Comparison of ENCODE assay signal across 27 cellular contexts in the genomic region with DNA sequence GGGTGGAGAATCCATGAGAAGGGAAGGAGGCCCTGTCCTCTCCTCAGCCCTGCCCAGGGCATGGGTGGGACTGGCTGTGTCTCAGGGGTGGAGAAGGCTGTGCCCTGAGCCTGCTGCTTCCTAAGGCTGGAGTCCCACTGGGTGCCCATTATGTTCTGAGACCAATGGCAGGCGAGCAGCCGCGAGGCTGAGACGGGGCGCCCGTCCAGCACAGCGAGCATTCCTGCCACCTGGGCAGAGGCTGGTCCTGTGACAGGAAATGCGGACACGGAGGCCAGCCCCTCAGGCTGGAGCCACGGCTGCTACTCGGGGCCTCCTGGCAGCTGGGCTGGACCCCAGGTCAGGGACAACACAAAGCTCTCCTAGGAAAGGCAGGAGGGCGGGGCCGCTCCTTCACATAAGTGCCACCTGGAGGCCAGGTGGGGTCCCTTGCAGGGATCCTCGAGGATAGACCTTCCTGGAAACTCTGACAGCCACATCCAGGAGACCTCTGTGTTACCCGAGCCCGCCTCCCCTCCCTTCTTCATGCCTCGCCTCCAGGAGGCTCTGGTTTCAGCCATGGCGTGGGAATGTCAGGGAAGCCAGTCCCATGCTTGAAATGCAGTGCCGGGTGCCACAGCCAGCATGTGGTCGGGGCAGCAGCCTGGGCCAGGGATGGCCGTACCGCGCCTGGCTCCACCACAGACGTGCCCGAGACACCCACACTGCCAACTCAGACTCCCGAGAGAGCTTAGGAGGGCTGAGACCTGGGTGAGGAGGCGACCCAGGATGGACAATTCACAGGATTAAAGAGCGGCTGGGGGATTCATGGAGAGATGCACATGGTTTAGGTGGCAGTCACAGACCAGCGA.
DNase-seq lines count a peak whose midpoint lies in the region; ATAC-seq and TF ChIP-seq lines count a peak whose summit lies in the region.
"Had no signal": no experiment of that assay in that cellular context is flagged by ENCODE, and none has a peak within 500 bp of the region (broad histone marks: within the 10 kb centered on the region; RNA-seq: fewer than 3 reads in every experiment).

No MANE protein-coding gene starts in this region.

- H3K4me1 ChIP-seq in GM23338 (ENCODE audit: insufficient read depth), result peaks cover 55% of the 10 kb centered on the region
- H3K4me1 ChIP-seq: adrenal gland, breast epithelium had no signal

- no peak overlapping the region for H3K4me3 Mint-ChIP-seq in GM23338
- H3K4me3 Mint-ChIP-seq: CD14-positive monocyte; dendritic cell treated with granulocyte-macrophage colony-stimulating factor and Interleukin-4, amounts not matched to agents 40 ng/mL and 50 ng/mL, for 4 days; natural killer cell; stimulated activated memory B cell treated with anti-CD40 and anti-IgM and Interleukin-4, amounts not matched to agents 10 μg/mL and 1 μg/mL and 100 μg/mL, for 72 hours; T-cell had no signal

- no peak overlapping the region for H3K4me3 ChIP-seq in GM23338
- H3K4me3 ChIP-seq: adrenal gland, breast epithelium, thoracic aorta had no signal

- 0 out of 2 replicates have a peak, but pooled peaks cover 2% of the 10 kb centered on the region for H3K9me2 ChIP-seq in GM23338 (ENCODE audit: insufficient read depth)

- 0 out of 2 replicates have a peak, but pooled peaks cover 4% of the 10 kb centered on the region for H3F3A ChIP-seq in GM23338 (replicated peaks; ENCODE audit: low read depth)

- H3K79me2 ChIP-seq in GM23338 (replicated peaks; ENCODE audit: insufficient read depth), result no peaks in the 10 kb centered on the region

- H3K9me3 Mint-ChIP-seq in GM23338, result no peaks in the 10 kb centered on the region; the same call in 2 of the 3 replicates
- H3K9me3 Mint-ChIP-seq: dendritic cell treated with granulocyte-macrophage colony-stimulating factor and Interleukin-4, amounts not matched to agents 40 ng/mL and 50 ng/mL, for 4 days; natural killer cell; stimulated activated memory B cell treated with anti-CD40 and anti-IgM and Interleukin-4, amounts not matched to agents 10 μg/mL and 1 μg/mL and 100 μg/mL, for 72 hours; T-cell had no signal

- H3K27me3 Mint-ChIP-seq in GM23338 (ENCODE audit: insufficient read depth, low read depth, poor library complexity), result peaks cover 13% of the 10 kb centered on the region
- H3K27me3 Mint-ChIP-seq: dendritic cell treated with granulocyte-macrophage colony-stimulating factor and Interleukin-4, amounts not matched to agents 40 ng/mL and 50 ng/mL, for 4 days; stimulated activated memory B cell treated with anti-CD40 and anti-IgM and Interleukin-4, amounts not matched to agents 10 μg/mL and 1 μg/mL and 100 μg/mL, for 72 hours; T-cell had no signal

- H4K20me1 ChIP-seq in GM23338 (replicated peaks; ENCODE audit: insufficient read depth), result no peaks in the 10 kb centered on the region

- TF ChIP-seq CTCF in GM23338 (conservative IDR thresholded peaks at IDR 0.05; ENCODE audit: low read depth in 2 of 2), result peak in 1 of 2 experiments; percentile 46; a peak in 2 of 4 replicates

- no peaks in the 10 kb centered on the region for H3K27me3 ChIP-seq in GM23338 (ENCODE audit: insufficient read depth)
- H3K27me3 ChIP-seq: adrenal gland, breast epithelium had no signal

- H2AFZ ChIP-seq in GM23338, result peak overlapping the region; percentile 47; the same call in 1 of the 2 replicates

- H3K36me3 Mint-ChIP-seq in GM23338 (ENCODE audit: low read depth), result no peaks in the 10 kb centered on the region
- H3K36me3 Mint-ChIP-seq: CD14-positive monocyte; natural killer cell; stimulated activated memory B cell treated with anti-CD40 and anti-IgM and Interleukin-4, amounts not matched to agents 10 μg/mL and 1 μg/mL and 100 μg/mL, for 72 hours; T-cell had no signal

- peaks cover 53% of the 10 kb centered on the region for H3K4me1 Mint-ChIP-seq in GM23338
- H3K4me1 Mint-ChIP-seq: natural killer cell had no signal

- ATAC-seq in GM23338, result peak; percentile 70
- no peak for ATAC-seq in GM19328 (IDR thresholded peaks at IDR 0.05; ENCODE audit: unreplicated experiment)
- ATAC-seq in GM18861 (IDR thresholded peaks at IDR 0.05; ENCODE audit: unreplicated experiment), result no peak
- ATAC-seq in HG02759 (IDR thresholded peaks at IDR 0.05; ENCODE audit: unreplicated experiment), result no peak
- no peak for ATAC-seq in HG03045 (IDR thresholded peaks at IDR 0.05; ENCODE audit: unreplicated experiment)
- ATAC-seq: natural killer cell; PC-3; stimulated activated memory B cell treated with anti-CD40 and anti-IgM and Interleukin-4, amounts not matched to agents 10 μg/mL and 1 μg/mL and 100 μg/mL, for 72 hours; T-cell had no signal

- peak; percentile 19 for DNase-seq in COR-L47 (lab: John Stamatoyannopoulos, UW)
- DNase-seq in GM23338 (ENCODE audit: low spot score), result peak; percentile 82
- peak; percentile 21 for DNase-seq in cerebellum (ENCODE audit: low spot score)
- DNase-seq in myocyte (ENCODE audit: low read depth), result peak; percentile 90
- DNase-seq: activated CD4-positive, alpha-beta T cell treated with anti-CD3 and anti-CD28 coated beads for 48 hours; activated effector memory CD4-positive, alpha-beta T cell treated with Interleukin-2 at 50 U/mL for 16 hours; adrenal gland; DMS 273 treated with DMSO at 0.1 percent for 48 hours; foreskin melanocyte; GF-D8; GOT3; natural killer cell; NCI-H2029; NCI-H524 treated with DMSO at 0.1 percent for 48 hours; PC-3; SIG-M5; T-cell had no signal

- H3K36me3 ChIP-seq in GM23338 (ENCODE audit: insufficient read depth), result no peaks in the 10 kb centered on the region
- H3K36me3 ChIP-seq: adrenal gland, breast epithelium, thoracic aorta had no signal

- no peak overlapping the region for H3K27ac ChIP-seq in GM23338 (ENCODE audit: low read depth)
- H3K27ac ChIP-seq: adrenal gland, breast epithelium, KMS-11, thoracic aorta had no signal

- no peak overlapping the region for H3K4me2 ChIP-seq in GM23338
- H3K4me2 ChIP-seq: KMS-11 had no signal

- no peak overlapping the region for H3K27ac Mint-ChIP-seq in GM23338
- H3K27ac Mint-ChIP-seq: CD14-positive monocyte; dendritic cell treated with granulocyte-macrophage colony-stimulating factor and Interleukin-4, amounts not matched to agents 40 ng/mL and 50 ng/mL, for 4 days; natural killer cell; stimulated activated memory B cell treated with anti-CD40 and anti-IgM and Interleukin-4, amounts not matched to agents 10 μg/mL and 1 μg/mL and 100 μg/mL, for 72 hours; T-cell had no signal

TF ChIP-seq in GM23338, 12 proteins besides CTCF, POLR2A, EP300 and RAD21 (continues in another document):
- TF ChIP-seq ETS1 (IDR thresholded peaks at IDR 0.05), result no peak
- TF ChIP-seq EZH2phosphoT487 (IDR thresholded peaks at IDR 0.05; ENCODE audit: unreplicated experiment), result no peak

Comparison
In these comparisons a context has a peak if more than half of its experiments do, and no peak if none do; other contexts are left out.
1. DNase-seq: peak in every context shown above with its lines; median percentile 90 in myocyte; 82 in GM23338; 21 in cerebellum; 19 in COR-L47.